In genomic region chr7:76201732-76202665, GRCh38 we compare ENCODE assay signal across 1 cellular context.
TF ChIP-seq lines count a peak whose summit lies in the region.

A gene with protein sequence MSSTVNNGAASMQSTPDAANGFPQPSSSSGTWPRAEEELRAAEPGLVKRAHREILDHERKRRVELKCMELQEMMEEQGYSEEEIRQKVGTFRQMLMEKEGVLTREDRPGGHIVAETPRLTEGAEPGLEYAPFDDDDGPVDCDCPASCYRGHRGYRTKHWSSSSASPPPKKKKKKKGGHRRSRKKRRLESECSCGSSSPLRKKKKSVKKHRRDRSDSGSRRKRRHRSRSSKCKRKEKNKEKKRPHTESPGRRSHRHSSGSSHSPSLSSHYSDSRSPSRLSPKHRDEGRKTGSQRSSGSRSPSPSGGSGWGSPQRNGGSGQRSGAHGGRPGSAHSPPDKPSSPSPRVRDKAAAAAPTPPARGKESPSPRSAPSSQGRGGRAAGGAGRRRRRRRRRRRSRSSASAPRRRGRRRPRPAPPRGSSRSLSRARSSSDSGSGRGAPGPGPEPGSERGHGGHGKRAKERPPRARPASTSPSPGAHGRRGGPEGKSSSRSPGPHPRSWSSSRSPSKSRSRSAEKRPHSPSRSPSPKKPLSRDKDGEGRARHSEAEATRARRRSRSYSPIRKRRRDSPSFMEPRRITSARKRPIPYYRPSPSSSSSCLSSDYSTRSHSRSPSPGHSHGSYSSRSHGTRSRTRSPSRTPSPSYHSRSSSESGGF (plus strand): TSS chr7:76201896. CDS start chr7:76235067, 33,171 bp downstream.

TF ChIP-seq in IMR-90, 13 proteins besides CTCF, POLR2A, EP300 and RAD21 (continued from another document):
- TF ChIP-seq USF2 (IDR thresholded peaks at IDR 0.05; ENCODE audit: low read depth, low read length), result no peak
- TF ChIP-seq, protein P1, sequence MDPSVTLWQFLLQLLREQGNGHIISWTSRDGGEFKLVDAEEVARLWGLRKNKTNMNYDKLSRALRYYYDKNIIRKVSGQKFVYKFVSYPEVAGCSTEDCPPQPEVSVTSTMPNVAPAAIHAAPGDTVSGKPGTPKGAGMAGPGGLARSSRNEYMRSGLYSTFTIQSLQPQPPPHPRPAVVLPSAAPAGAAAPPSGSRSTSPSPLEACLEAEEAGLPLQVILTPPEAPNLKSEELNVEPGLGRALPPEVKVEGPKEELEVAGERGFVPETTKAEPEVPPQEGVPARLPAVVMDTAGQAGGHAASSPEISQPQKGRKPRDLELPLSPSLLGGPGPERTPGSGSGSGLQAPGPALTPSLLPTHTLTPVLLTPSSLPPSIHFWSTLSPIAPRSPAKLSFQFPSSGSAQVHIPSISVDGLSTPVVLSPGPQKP (IDR thresholded peaks at IDR 0.05; ENCODE audit: borderline replicate concordance, low read depth, low read length), result no peak
- peak; percentile 86; the same call in 1 of the 2 replicates for TF ChIP-seq MAZ (IDR thresholded peaks at IDR 0.05; ENCODE audit: borderline replicate concordance, low read depth, low read length)
- TF ChIP-seq NFE2L2 (IDR thresholded peaks at IDR 0.05; ENCODE audit: low read depth, low read length), result no peak
- TF ChIP-seq SMC3 (IDR thresholded peaks at IDR 0.05; ENCODE audit: low read depth, low read length), result peak; percentile 46
- peak; percentile 91 for TF ChIP-seq RCOR1 (IDR thresholded peaks at IDR 0.05; ENCODE audit: insufficient replicate concordance, low read length)
